17 cellular contexts compared by ENCODE assay signal in the genomic region with DNA sequence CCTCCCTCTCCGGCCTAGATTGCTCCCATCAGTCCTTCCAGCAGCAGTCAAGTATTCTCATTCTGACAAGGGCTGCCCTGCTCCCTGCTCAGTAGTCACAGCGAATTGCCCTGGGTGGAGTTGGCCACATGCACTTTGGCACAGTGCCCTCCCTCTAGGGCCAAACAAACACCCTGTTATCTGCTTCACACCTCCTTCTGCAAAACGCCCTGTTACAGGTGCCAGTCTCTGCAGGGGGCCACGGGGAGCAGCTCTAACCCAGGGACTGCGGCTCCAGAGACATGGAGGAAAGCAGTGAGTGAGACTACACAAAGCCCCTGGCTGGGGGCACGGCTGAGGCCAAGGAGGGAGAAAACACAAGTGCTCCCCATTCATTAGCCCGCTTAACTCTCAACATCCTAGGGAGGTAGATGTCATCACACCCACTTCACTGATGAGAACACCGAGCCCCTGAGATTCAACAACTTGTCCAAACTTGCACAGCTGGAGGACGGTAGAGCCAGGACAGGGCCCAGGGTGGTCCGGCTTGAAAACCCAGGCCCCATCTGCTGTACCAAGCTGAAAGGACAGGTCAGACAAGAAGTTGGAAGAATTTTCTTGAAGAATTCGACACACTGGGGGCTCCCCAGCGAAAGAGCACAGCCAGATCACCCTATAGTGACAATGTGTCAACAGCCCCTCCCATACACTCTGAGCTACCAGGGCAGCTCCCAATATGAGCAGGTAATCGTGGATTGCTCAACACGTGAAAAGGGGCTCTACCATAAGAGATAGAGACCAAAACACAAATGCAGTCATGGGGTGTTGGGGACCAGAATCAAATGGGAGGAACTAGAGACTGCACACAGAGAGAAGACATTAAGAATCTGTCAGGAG. TPM values are rescaled to one million over a fixed set of nuclear protein-coding genes. Genes with fewer than 3 reads are reported as not detected.
DNase-seq lines count a peak whose midpoint lies in the region; ATAC-seq, FAIRE-seq and TF ChIP-seq lines count a peak whose summit lies in the region.
"Had no signal": no experiment of that assay in that cellular context is flagged by ENCODE, and none has a peak within 500 bp of the region (broad histone marks: within the 10 kb centered on the region; RNA-seq: fewer than 3 reads in every experiment).

No MANE protein-coding gene starts in this region.

- H3K36me3 Mint-ChIP-seq in T-helper 2 cell treated with Interferon-gamma antibody and Interleukin-4, amounts not matched to agents 5 μg/mL and 100 μg/mL, for 36 hours (ENCODE audit: low read depth), result no peaks in the 10 kb centered on the region
- H3K36me3 Mint-ChIP-seq: CD4-positive, CD25-positive, alpha-beta regulatory T cell had no signal

- no TSS peak for BruUV-seq in PC-3 (replicated peaks; lab: Mats Ljungman, UMichigan)

- peaks cover 5% of the 10 kb centered on the region for H3K27me3 Mint-ChIP-seq in T-helper 2 cell treated with Interferon-gamma antibody and Interleukin-4, amounts not matched to agents 5 μg/mL and 100 μg/mL, for 36 hours (ENCODE audit: low read depth)
- H3K27me3 Mint-ChIP-seq: CD4-positive, CD25-positive, alpha-beta regulatory T cell had no signal

- H3K4me1 Mint-ChIP-seq in T-helper 2 cell treated with Interferon-gamma antibody and Interleukin-4, amounts not matched to agents 5 μg/mL and 100 μg/mL, for 36 hours (ENCODE audit: low read depth), result no peaks in the 10 kb centered on the region
- H3K4me1 Mint-ChIP-seq: CD4-positive, CD25-positive, alpha-beta regulatory T cell had no signal

- no peaks in the 10 kb centered on the region for H3K9me3 Mint-ChIP-seq in T-helper 2 cell treated with Interferon-gamma antibody and Interleukin-4, amounts not matched to agents 5 μg/mL and 100 μg/mL, for 36 hours
- H3K9me3 Mint-ChIP-seq: activated T-cell treated with anti-CD3 and anti-CD28 coated beads, Interleukin-2, amount 50 U/mL, for 4 hours had no signal

- H3K9me3 ChIP-seq in heart right ventricle (no peaks in the 10 kb centered on the region), small intestine (ENCODE audit: control insufficient read depth, low read depth) (no peaks in the 10 kb centered on the region), PC-3 (ENCODE audit: low read length) (no peaks in the 10 kb centered on the region)

- H3K4me1 ChIP-seq in heart right ventricle (peaks cover 0 to 5% (median 0%) of the 10 kb centered on the region in 9 donors), small intestine (ENCODE audit: control insufficient read depth in 2 of 2, insufficient read depth in 1 of 2, low read depth in 1 of 2, low read length in 1 of 2) (no peaks in the 10 kb centered on the region), PC-3 (ENCODE audit: insufficient read depth, low read length) (no peaks in the 10 kb centered on the region)

- no peak overlapping the region for H3K4me3 Mint-ChIP-seq in T-helper 2 cell treated with Interferon-gamma antibody and Interleukin-4, amounts not matched to agents 5 μg/mL and 100 μg/mL, for 36 hours
- H3K4me3 Mint-ChIP-seq: activated T-cell treated with anti-CD3 and anti-CD28 coated beads, Interleukin-2, amount 50 U/mL, for 4 hours; CD4-positive, CD25-positive, alpha-beta regulatory T cell; neural crest cell had no signal

- H3K9me2 ChIP-seq in PC-3 (replicated peaks; ENCODE audit: low read length), result no peaks in the 10 kb centered on the region

- H3K27me3 ChIP-seq in heart right ventricle (no peaks in the 10 kb centered on the region), small intestine (ENCODE audit: control insufficient read depth in 2 of 2, insufficient read depth in 2 of 2, low read length in 2 of 2) (peaks cover 0 to 4% of the 10 kb centered on the region in 2 donors), PC-3 (ENCODE audit: low read length) (no peaks in the 10 kb centered on the region)

- TF ChIP-seq CTCF in heart right ventricle (IDR thresholded peaks at IDR 0.05) (no peak), PC-3 (conservative IDR thresholded peaks at IDR 0.05; ENCODE audit: low read depth, low read length) (no peak)

- H3K27ac Mint-ChIP-seq in T-helper 2 cell treated with Interferon-gamma antibody and Interleukin-4, amounts not matched to agents 5 μg/mL and 100 μg/mL, for 36 hours, result no peak overlapping the region
- H3K27ac Mint-ChIP-seq: CD4-positive, CD25-positive, alpha-beta regulatory T cell had no signal

- FAIRE-seq in small intestine (lab: Jason Lieb, UNC), result no peak
- FAIRE-seq: A204.1, endothelial cell of umbilical vein had no signal

- no peak overlapping the region for H3K4me3 ChIP-seq in heart right ventricle
- H3K4me3 ChIP-seq in small intestine (ENCODE audit: low read depth in 1 of 2, low read length in 2 of 2), result no peak overlapping the region
- H3K4me3 ChIP-seq in PC-3 (ENCODE audit: low read length), result no peak overlapping the region

- H3K27ac ChIP-seq in heart right ventricle, result no peak overlapping the region
- no peak overlapping the region for H3K27ac ChIP-seq in small intestine (ENCODE audit: low read depth in 1 of 2, low read length in 1 of 2)
- no peak overlapping the region for H3K27ac ChIP-seq in PC-3 (ENCODE audit: low read length)

- no peaks in the 10 kb centered on the region for H3K79me2 ChIP-seq in PC-3 (ENCODE audit: low read length)

- no peaks in the 10 kb centered on the region for H4K20me1 ChIP-seq in PC-3 (ENCODE audit: low read length)

- no peaks in the 10 kb centered on the region for H3F3A ChIP-seq in PC-3 (ENCODE audit: low read length, unreplicated experiment)

- ATAC-seq in heart right ventricle (peak; percentile 23 to 76 (median 65)), PC-3 (no peak)
- ATAC-seq: activated T-cell treated with anti-CD3 and anti-CD28 coated beads, Interleukin-2, amount 50 U/mL, for 4 hours had no signal

- DNase-seq in DMS53 (lab: John Stamatoyannopoulos, UW), result peak; percentile 26
- DNase-seq in DMS53 treated with DMSO at 0.1 percent for 48 hours (lab: John Stamatoyannopoulos, UW; ENCODE audit: unreplicated experiment), result no peak
- peak; percentile 89 for DNase-seq in NCI-H345 (lab: John Stamatoyannopoulos, UW)
- DNase-seq in heart right ventricle, result peak; percentile 16 to 29
- peak; percentile 94 for DNase-seq in small intestine
- no peak for DNase-seq in PC-3
- no peak for DNase-seq in T-helper 2 cell treated with Interferon-gamma antibody and Interleukin-4, amounts not matched to agents 5 μg/mL and 100 μg/mL, for 36 hours (ENCODE audit: low spot score)
- no peak for DNase-seq in activated effector memory CD4-positive, alpha-beta T cell treated with anti-CD3 and anti-CD28 coated beads, Interleukin-2, amount 50 U/mL, for 16 hours
- DNase-seq: activated T-cell treated with anti-CD3 and anti-CD28 coated beads, Interleukin-2, amount 50 U/mL, for 4 hours; CD4-positive, CD25-positive, alpha-beta regulatory T cell; foreskin melanocyte; retina; stimulated activated CD4-positive, alpha-beta T cell treated with anti-CD3 and anti-CD28 coated beads, Interleukin-1b, Interleukin-23, amount 100 ng/mL, for 48 hours had no signal

- H3K4me2 ChIP-seq in PC-3 (ENCODE audit: low read length), result no peak overlapping the region

- CTCF ChIA-PET in PC-3 (lab: Charles Lee), result no interaction called here

- WGBS in heart right ventricle, 2 donors, result 57 to 62% methylated on average over 14 of the region's 14 CpGs
- WGBS in small intestine, 3 donors, result 20 to 61% (median 31%) methylated on average over 14 of the region's 14 CpGs

- intact Hi-C loops in heart right ventricle (cut with DNase I), result no loop called here
- intact Hi-C loops in PC-3 (cut with micrococcal nuclease), result no loop called here

- no peak overlapping the region for H3K9ac ChIP-seq in PC-3 (ENCODE audit: low read length)

- H2AFZ ChIP-seq in PC-3 (ENCODE audit: low read length), result no peak overlapping the region

- H3K36me3 ChIP-seq in heart right ventricle (no peaks in the 10 kb centered on the region), small intestine (ENCODE audit: control insufficient read depth in 2 of 2, insufficient read depth in 2 of 2, low read length in 2 of 2) (no peaks in the 10 kb centered on the region), PC-3 (ENCODE audit: low read depth, low read length) (no peaks in the 10 kb centered on the region)

- POLR2A ChIA-PET in PC-3 (lab: Charles Lee; ENCODE audit: unreplicated experiment), result no interaction called here

RNA-seq across cellular contexts. Expression of gene TFCP2L1, which starts 8.7 kb away (rescaled TPM):
- total RNA-seq in heart right ventricle (under 1 TPM in 9 of 10 donors, not detected in 1; 0.02 to 0.60 (median 0.14) TPM), PC-3 (2014; rRNA removed) (2.4 and 3.5 TPM in 2 replicates)
- polyA plus RNA-seq in heart right ventricle (under 1 TPM; 0.03 to 0.15 TPM), small intestine (under 1 TPM; under 0.01 to 0.51 (median 0.22) TPM)
- total RNA-seq: endothelial cell of umbilical vein, lung microvascular endothelial cell, neural crest cell had no signal
- polyA plus RNA-seq: CD4-positive, CD25-positive, alpha-beta regulatory T cell; endothelial cell of umbilical vein had no signal

Comparison
In these comparisons a context has a peak if more than half of its experiments do, and no peak if none do; other contexts are left out.
1. DNase-seq: peak in DMS53 (single experiment), NCI-H345 (single experiment), heart right ventricle (2 of 2) and small intestine (single experiment); none in DMS53 treated with DMSO at 0.1 percent for 48 hours (single experiment), PC-3 (single experiment), T-helper 2 cell treated with Interferon-gamma antibody and Interleukin-4, amounts not matched to agents 5 μg/mL and 100 μg/mL, for 36 hours (single experiment) and activated effector memory CD4-positive, alpha-beta T cell treated with anti-CD3 and anti-CD28 coated beads, Interleukin-2, amount 50 U/mL, for 16 hours (single experiment).